ENCODE assay signal across 1 cellular context in the genomic region with DNA sequence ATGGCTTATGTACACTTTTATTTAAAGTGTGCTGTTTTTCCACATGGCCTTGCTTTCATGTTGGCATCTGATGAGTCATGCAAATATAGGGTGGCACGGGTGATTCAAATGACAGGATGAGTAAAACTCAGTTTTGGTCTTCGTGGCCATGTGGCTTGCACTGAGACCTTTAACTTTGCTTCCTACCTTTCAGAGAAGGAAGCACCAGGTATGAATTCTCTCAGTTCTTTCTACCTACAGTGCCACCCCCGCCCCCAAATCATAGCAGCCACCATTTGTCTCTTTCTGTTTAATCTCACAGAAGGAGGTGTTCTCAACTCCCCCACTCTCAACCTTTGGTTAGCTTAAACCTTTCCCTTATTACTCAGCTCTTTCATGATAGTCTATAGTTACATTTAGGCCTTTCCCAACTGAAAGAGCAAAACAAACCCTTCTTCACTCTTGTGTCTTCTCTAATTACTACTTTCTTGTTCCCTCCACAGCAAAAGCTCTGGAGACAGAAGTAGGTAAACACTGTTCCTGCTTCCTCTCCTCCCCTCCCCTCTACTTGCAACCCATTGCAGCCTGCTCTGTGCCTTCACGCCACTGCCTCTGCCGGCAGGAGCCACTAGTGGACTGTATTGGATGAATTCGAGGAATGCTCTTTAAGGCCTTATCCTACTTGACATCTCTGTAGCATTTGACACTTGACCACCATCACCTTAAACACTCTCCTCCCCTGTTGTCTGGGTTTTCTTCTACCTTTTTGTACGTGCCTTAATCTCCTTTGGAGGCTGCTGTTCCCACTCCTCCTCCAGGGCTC.
TF ChIP-seq lines count a peak whose summit lies in the region.

No MANE protein-coding gene starts in this region.

TF ChIP-seq in WTC11, 78 proteins besides CTCF, POLR2A, EP300 and RAD21 (continued from another document):
- no peak for TF ChIP-seq ZNF425 (CRISPR knock-in tag; conservative IDR thresholded peaks at IDR 0.05)
- TF ChIP-seq USF2 (CRISPR knock-in tag; IDR thresholded peaks at IDR 0.05), result no peak
- TF ChIP-seq HMGXB4 (CRISPR knock-in tag; IDR thresholded peaks at IDR 0.05), result no peak
- TF ChIP-seq JAZF1 (CRISPR knock-in tag; IDR thresholded peaks at IDR 0.05), result no peak
- TF ChIP-seq NFYB (CRISPR knock-in tag; conservative IDR thresholded peaks at IDR 0.05; ENCODE audit: low read depth), result no peak
